Comparison of ENCODE assay signal across 16 cellular contexts in genomic region chr10:8078027-8078426, GRCh38. TPM values are rescaled to one million over a fixed set of nuclear protein-coding genes. Genes with fewer than 3 reads are reported as not detected.
DNase-seq lines count a peak whose midpoint lies in the region; ATAC-seq and TF ChIP-seq lines count a peak whose summit lies in the region.
"Had no signal": no experiment of that assay in that cellular context is flagged by ENCODE, and none has a peak within 500 bp of the region (broad histone marks: within the 10 kb centered on the region; RNA-seq: fewer than 3 reads in every experiment).

No MANE protein-coding gene starts in this region.

- peaks cover 4% of the 10 kb centered on the region for H3F3A ChIP-seq in neural progenitor cell (ENCODE audit: low read depth)

- no peaks in the 10 kb centered on the region for H3K79me2 ChIP-seq in neural progenitor cell (ENCODE audit: low read depth)

- H3K27ac Mint-ChIP-seq in activated CD4-positive, alpha-beta memory T cell treated with anti-CD3 and anti-CD28 coated beads, Interleukin-2, amount 10 ng/mL, durations not matched to agents 7 days and 5 days: peak overlapping the region; percentile 19
- H3K27ac Mint-ChIP-seq in activated CD4-positive, alpha-beta memory T cell treated with anti-CD3 and anti-CD28 coated beads for 36 hours: no peak overlapping the region
- H3K27ac Mint-ChIP-seq in CD4-positive, alpha-beta T cell: peak overlapping the region; percentile 20
- no peak overlapping the region for H3K27ac Mint-ChIP-seq in WTC11
- no peak overlapping the region for H3K27ac Mint-ChIP-seq in neural progenitor cell
- H3K27ac Mint-ChIP-seq in stimulated activated naive B cell treated with anti-CD40 and anti-IgM and Interleukin-4, amounts not matched to agents 10 μg/mL and 1 μg/mL and 100 μg/mL, for 72 hours: no peak overlapping the region
- H3K27ac Mint-ChIP-seq: HFFc6 had no signal

- H2AFZ ChIP-seq in neural progenitor cell (replicated peaks): no peak overlapping the region
- H2AFZ ChIP-seq: GM23248 had no signal

- ATAC-seq in CD4-positive, alpha-beta T cell (ENCODE audit: poor library complexity): no peak
- ATAC-seq in WTC11 (no peak; the same call in 1 of the 2 replicates), Right ventricle myocardium inferior (no peak)
- ATAC-seq in stimulated activated naive B cell treated with anti-CD40 and anti-IgM and Interleukin-4, amounts not matched to agents 10 μg/mL and 1 μg/mL and 100 μg/mL, for 72 hours (replicated peaks): no peak

- H3K4me2 ChIP-seq in neural progenitor cell: no peak overlapping the region
- H3K4me2 ChIP-seq: BLaER1 had no signal

- no peaks in the 10 kb centered on the region for H3K9me3 ChIP-seq in CD4-positive, alpha-beta T cell (ENCODE audit: control insufficient read depth, low read length)
- no peaks in the 10 kb centered on the region for H3K9me3 ChIP-seq in neural progenitor cell (ENCODE audit: low read depth)
- H3K9me3 ChIP-seq: BLaER1, HAP-1 had no signal

- no peak overlapping the region for H3K9ac ChIP-seq in neural progenitor cell
- H3K9ac ChIP-seq: BLaER1, GM23248 had no signal

- H3K36me3 Mint-ChIP-seq in activated CD4-positive, alpha-beta memory T cell treated with anti-CD3 and anti-CD28 coated beads, Interleukin-2, amount 10 ng/mL, durations not matched to agents 7 days and 5 days (ENCODE audit: low read depth): peaks cover 57% of the 10 kb centered on the region
- H3K36me3 Mint-ChIP-seq in activated CD4-positive, alpha-beta memory T cell treated with anti-CD3 and anti-CD28 coated beads for 36 hours: peaks cover 42% of the 10 kb centered on the region
- H3K36me3 Mint-ChIP-seq in CD4-positive, alpha-beta T cell (ENCODE audit: low read depth): peaks cover 74% of the 10 kb centered on the region
- H3K36me3 Mint-ChIP-seq in WTC11 (no peaks in the 10 kb centered on the region), neural progenitor cell (no peaks in the 10 kb centered on the region)
- no peaks in the 10 kb centered on the region for H3K36me3 Mint-ChIP-seq in stimulated activated naive B cell treated with anti-CD40 and anti-IgM and Interleukin-4, amounts not matched to agents 10 μg/mL and 1 μg/mL and 100 μg/mL, for 72 hours

- H3K36me3 ChIP-seq in neural progenitor cell: no peaks in the 10 kb centered on the region
- H3K36me3 ChIP-seq: BLaER1 had no signal

- H4K20me1 ChIP-seq in neural progenitor cell (ENCODE audit: low read depth): no peaks in the 10 kb centered on the region
- H4K20me1 ChIP-seq: BLaER1 had no signal

- no peak overlapping the region for H3K27ac ChIP-seq in CD4-positive, alpha-beta T cell (ENCODE audit: low read depth, low read length)
- no peak overlapping the region for H3K27ac ChIP-seq in neural progenitor cell
- H3K27ac ChIP-seq: BLaER1, GM23248 had no signal

- H3K4me1 Mint-ChIP-seq in activated CD4-positive, alpha-beta memory T cell treated with anti-CD3 and anti-CD28 coated beads, Interleukin-2, amount 10 ng/mL, durations not matched to agents 7 days and 5 days: peaks cover 32% of the 10 kb centered on the region
- peaks cover 12% of the 10 kb centered on the region for H3K4me1 Mint-ChIP-seq in activated CD4-positive, alpha-beta memory T cell treated with anti-CD3 and anti-CD28 coated beads for 36 hours (ENCODE audit: low read depth)
- H3K4me1 Mint-ChIP-seq in CD4-positive, alpha-beta T cell (ENCODE audit: low read depth): peaks cover 32% of the 10 kb centered on the region
- peaks cover 28% of the 10 kb centered on the region for H3K4me1 Mint-ChIP-seq in WTC11
- peaks cover 22% of the 10 kb centered on the region for H3K4me1 Mint-ChIP-seq in neural progenitor cell
- H3K4me1 Mint-ChIP-seq in stimulated activated naive B cell treated with anti-CD40 and anti-IgM and Interleukin-4, amounts not matched to agents 10 μg/mL and 1 μg/mL and 100 μg/mL, for 72 hours: no peaks in the 10 kb centered on the region

- H3K27me3 ChIP-seq in CD4-positive, alpha-beta T cell (ENCODE audit: control insufficient read depth, insufficient read depth, low read length): no peaks in the 10 kb centered on the region
- H3K27me3 ChIP-seq in neural progenitor cell: peaks cover 5% of the 10 kb centered on the region
- H3K27me3 ChIP-seq: BLaER1 had no signal

- no peak for DNase-seq in activated CD4-positive, alpha-beta memory T cell treated with anti-CD3 and anti-CD28 coated beads, Interleukin-2, amount 10 ng/mL, durations not matched to agents 7 days and 5 days
- DNase-seq in activated CD4-positive, alpha-beta memory T cell treated with anti-CD3 and anti-CD28 coated beads for 36 hours: no peak
- DNase-seq in CD4-positive, alpha-beta T cell: no peak
- DNase-seq in WTC11 (ENCODE audit: low spot score) (no peak), neural progenitor cell (ENCODE audit: low spot score) (peak; percentile 44), Right ventricle myocardium inferior (ENCODE audit: missing footprints) (no peak)
- DNase-seq in stimulated activated naive B cell treated with anti-CD40 and anti-IgM and Interleukin-4, amounts not matched to agents 10 μg/mL and 1 μg/mL and 100 μg/mL, for 72 hours: no peak
- DNase-seq: 8988T, AML-193, DMS153, DMS79 treated with DMSO at 0.1 percent for 48 hours, EL, GM23248, HFFc6 had no signal

- no peak overlapping the region for H3K4me3 ChIP-seq in neural progenitor cell
- H3K4me3 ChIP-seq: BLaER1, GM23248, HAP-1 had no signal

- CTCF ChIA-PET in activated CD4-positive, alpha-beta memory T cell treated with anti-CD3 and anti-CD28 coated beads, Interleukin-2, amount 10 ng/mL, durations not matched to agents 7 days and 5 days (lab: Charles Lee): no interaction called here
- CTCF ChIA-PET in activated CD4-positive, alpha-beta memory T cell treated with anti-CD3 and anti-CD28 coated beads for 36 hours (lab: Charles Lee): no interaction called here
- CTCF ChIA-PET in CD4-positive, alpha-beta T cell (lab: Charles Lee): no interaction called here
- CTCF ChIA-PET in WTC11 (lab: Charles Lee): no interaction called here

- intact Hi-C loops in activated CD4-positive, alpha-beta memory T cell treated with anti-CD3 and anti-CD28 coated beads for 36 hours (cut with micrococcal nuclease): no loop called here
- intact Hi-C loops in CD4-positive, alpha-beta T cell (cut with DNase I, micrococcal nuclease): no loop called here
- intact Hi-C loops in Right ventricle myocardium inferior (cut with DNase I): no loop called here

- no peak overlapping the region for H3K4me3 Mint-ChIP-seq in activated CD4-positive, alpha-beta memory T cell treated with anti-CD3 and anti-CD28 coated beads, Interleukin-2, amount 10 ng/mL, durations not matched to agents 7 days and 5 days
- no peak overlapping the region for H3K4me3 Mint-ChIP-seq in activated CD4-positive, alpha-beta memory T cell treated with anti-CD3 and anti-CD28 coated beads for 36 hours
- H3K4me3 Mint-ChIP-seq in CD4-positive, alpha-beta T cell: no peak overlapping the region
- H3K4me3 Mint-ChIP-seq in WTC11 (no peak overlapping the region), neural progenitor cell (no peak overlapping the region)
- H3K4me3 Mint-ChIP-seq in stimulated activated naive B cell treated with anti-CD40 and anti-IgM and Interleukin-4, amounts not matched to agents 10 μg/mL and 1 μg/mL and 100 μg/mL, for 72 hours: no peak overlapping the region
- H3K4me3 Mint-ChIP-seq: HFFc6 had no signal

- no peak for TF ChIP-seq CTCF in CD4-positive, alpha-beta T cell (IDR thresholded peaks at IDR 0.05)
- no peak for TF ChIP-seq CTCF in WTC11 (IDR thresholded peaks at IDR 0.05)
- no peak for TF ChIP-seq CTCF in neural progenitor cell (IDR thresholded peaks at IDR 0.05)

- POLR2A ChIA-PET in activated CD4-positive, alpha-beta memory T cell treated with anti-CD3 and anti-CD28 coated beads, Interleukin-2, amount 10 ng/mL, durations not matched to agents 7 days and 5 days (lab: Charles Lee): interaction anchor here (0.6 to 1.3 kb wide), 2 partner anchors 16 to 21 kb away, joined by 3 read pairs; no protein-coding TSS in a partner anchor
- POLR2A ChIA-PET in activated CD4-positive, alpha-beta memory T cell treated with anti-CD3 and anti-CD28 coated beads for 36 hours (lab: Charles Lee): no interaction called here
- POLR2A ChIA-PET in CD4-positive, alpha-beta T cell (lab: Charles Lee): interaction anchor here (0.9 kb wide), 1 partner anchor 18 kb away, joined by 3 read pairs; no protein-coding TSS in a partner anchor
- POLR2A ChIA-PET in WTC11 (lab: Charles Lee): no interaction called here

- H3K9me3 Mint-ChIP-seq in activated CD4-positive, alpha-beta memory T cell treated with anti-CD3 and anti-CD28 coated beads, Interleukin-2, amount 10 ng/mL, durations not matched to agents 7 days and 5 days: no peaks in the 10 kb centered on the region
- H3K9me3 Mint-ChIP-seq in activated CD4-positive, alpha-beta memory T cell treated with anti-CD3 and anti-CD28 coated beads for 36 hours: no peaks in the 10 kb centered on the region
- H3K9me3 Mint-ChIP-seq in CD4-positive, alpha-beta T cell: no peaks in the 10 kb centered on the region
- H3K9me3 Mint-ChIP-seq in WTC11 (no peaks in the 10 kb centered on the region), neural progenitor cell (no peaks in the 10 kb centered on the region)
- H3K9me3 Mint-ChIP-seq in stimulated activated naive B cell treated with anti-CD40 and anti-IgM and Interleukin-4, amounts not matched to agents 10 μg/mL and 1 μg/mL and 100 μg/mL, for 72 hours: no peaks in the 10 kb centered on the region
- H3K9me3 Mint-ChIP-seq: HFFc6 had no signal

- peaks cover 31% of the 10 kb centered on the region for H3K4me1 ChIP-seq in neural progenitor cell
- H3K4me1 ChIP-seq: BLaER1 had no signal

- no peaks in the 10 kb centered on the region for H3K27me3 Mint-ChIP-seq in activated CD4-positive, alpha-beta memory T cell treated with anti-CD3 and anti-CD28 coated beads, Interleukin-2, amount 10 ng/mL, durations not matched to agents 7 days and 5 days
- H3K27me3 Mint-ChIP-seq in activated CD4-positive, alpha-beta memory T cell treated with anti-CD3 and anti-CD28 coated beads for 36 hours: no peaks in the 10 kb centered on the region
- H3K27me3 Mint-ChIP-seq in CD4-positive, alpha-beta T cell: no peaks in the 10 kb centered on the region
- H3K27me3 Mint-ChIP-seq in WTC11 (ENCODE audit: low read depth) (no peaks in the 10 kb centered on the region), neural progenitor cell (ENCODE audit: insufficient read depth, low read depth) (peaks cover 7% of the 10 kb centered on the region)
- H3K27me3 Mint-ChIP-seq in stimulated activated naive B cell treated with anti-CD40 and anti-IgM and Interleukin-4, amounts not matched to agents 10 μg/mL and 1 μg/mL and 100 μg/mL, for 72 hours: peaks cover 10 to 31% of the 10 kb centered on the region in 2 donors

TF ChIP-seq in WTC11, 78 proteins besides CTCF, POLR2A, EP300 and RAD21 (continues in another document):
- TF ChIP-seq TEAD4 (CRISPR knock-in tag; IDR thresholded peaks at IDR 0.05) (no peak), ELF4 (CRISPR knock-in tag; IDR thresholded peaks at IDR 0.05; ENCODE audit: low read depth) (no peak)

RNA-seq across cellular contexts. Expression of gene GATA3, which starts 23.5 kb away (rescaled TPM):
- total RNA-seq in activated CD4-positive, alpha-beta memory T cell treated with anti-CD3 and anti-CD28 coated beads, Interleukin-2, amount 10 ng/mL, durations not matched to agents 7 days and 5 days: 100 to 1,000 TPM; 112 TPM
- 10 to 100 TPM; 46.3 to 47.4 TPM for total RNA-seq in activated CD4-positive, alpha-beta memory T cell treated with anti-CD3 and anti-CD28 coated beads for 36 hours
- total RNA-seq in CD4-positive, alpha-beta T cell: 100 to 1,000 TPM; 128 to 141 TPM
- total RNA-seq in WTC11 (2021): 0.60 to 0.89 TPM (median 0.72 TPM) in 3 replicates
- total RNA-seq in neural progenitor cell (ENCODE audit: low replicate concordance): 0.09 TPM in 1 of 2 replicates, not detected in the other
- 1.3 TPM for total RNA-seq in Right ventricle myocardium inferior
- total RNA-seq: GM23248 had no signal

Comparison
In these comparisons a context has a peak if more than half of its experiments do, and no peak if none do; other contexts are left out.
1. H3K27ac Mint-ChIP-seq: peak in activated CD4-positive, alpha-beta memory T cell treated with anti-CD3 and anti-CD28 coated beads, Interleukin-2, amount 10 ng/mL, durations not matched to agents 7 days and 5 days (single experiment) and CD4-positive, alpha-beta T cell (single experiment); none in activated CD4-positive, alpha-beta memory T cell treated with anti-CD3 and anti-CD28 coated beads for 36 hours (single experiment), WTC11 (single experiment), neural progenitor cell (single experiment) and stimulated activated naive B cell treated with anti-CD40 and anti-IgM and Interleukin-4, amounts not matched to agents 10 μg/mL and 1 μg/mL and 100 μg/mL, for 72 hours (single experiment).
2. POLR2A ChIA-PET loops: an anchor here in activated CD4-positive, alpha-beta memory T cell treated with anti-CD3 and anti-CD28 coated beads, Interleukin-2, amount 10 ng/mL, durations not matched to agents 7 days and 5 days (0.6 to 1.3 kb wide) and CD4-positive, alpha-beta T cell (0.9 kb wide); none called in activated CD4-positive, alpha-beta memory T cell treated with anti-CD3 and anti-CD28 coated beads for 36 hours and WTC11.
3. RNA of gene GATA3, which starts 23.5 kb away (total RNA-seq): 128 to 141 TPM in CD4-positive, alpha-beta T cell, 112 TPM in activated CD4-positive, alpha-beta memory T cell treated with anti-CD3 and anti-CD28 coated beads, Interleukin-2, amount 10 ng/mL, durations not matched to agents 7 days and 5 days and 46.3 to 47.4 TPM in activated CD4-positive, alpha-beta memory T cell treated with anti-CD3 and anti-CD28 coated beads for 36 hours; 1.3 TPM in Right ventricle myocardium inferior (single experiment), 0.60 to 0.89 TPM in WTC11 and 0.09 TPM in neural progenitor cell; every median in the first group is over 10 times any median in the second.